ENCODE assay signal across 1 cellular context in genomic region chr4:105659190-105659589, GRCh38.
TF ChIP-seq lines count a peak whose summit lies in the region.

No MANE protein-coding gene starts in this region.

TF ChIP-seq in GM23338, 12 proteins besides CTCF, POLR2A, EP300 and RAD21 (continued from another document):
- TF ChIP-seq ZNF462 (CRISPR knock-in tag; IDR thresholded peaks at IDR 0.05), result no peak
- no peak for TF ChIP-seq ZNF331 (CRISPR knock-in tag; IDR thresholded peaks at IDR 0.05; ENCODE audit: low read depth)
- no peak for TF ChIP-seq ZNF114 (CRISPR knock-in tag; IDR thresholded peaks at IDR 0.05)
- TF ChIP-seq CREB1 (CRISPR knock-in tag; IDR thresholded peaks at IDR 0.05; ENCODE audit: low read depth), result no peak
- TF ChIP-seq POLR2AphosphoS5 (IDR thresholded peaks at IDR 0.05; ENCODE audit: low read depth), result no peak
